14 cellular contexts compared by ENCODE assay signal in genomic region chr2:24771099-24771498, GRCh38.
"Had no signal": no experiment of that assay in that cellular context is flagged by ENCODE, and none has a peak within 500 bp of the region (broad histone marks: within the 10 kb centered on the region; RNA-seq: fewer than 3 reads in every experiment).

No MANE protein-coding gene starts in this region.

- H3K27me3 Mint-ChIP-seq: stimulated activated naive CD8-positive, alpha-beta T cell treated with anti-CD3 and anti-CD28 coated beads, Interleukin-15, amount 100 ng/mL, for 72 hours had no signal

- H3K9me3 ChIP-seq: esophagus squamous epithelium, upper lobe of left lung had no signal

- H3K27ac ChIP-seq: cardiac muscle cell, esophagus squamous epithelium had no signal

- H3K27me3 ChIP-seq: cardiac muscle cell, esophagus squamous epithelium, upper lobe of left lung had no signal

- H3K4me3 ChIP-seq: cardiac muscle cell, esophagus squamous epithelium, upper lobe of left lung had no signal

- H3K9me3 Mint-ChIP-seq: activated T-helper 1 cell treated with anti-CD3 and anti-CD28 coated beads, Interleukin-12 subunit alpha, Interleukin-12 subunit beta, Interleukin-2, Interleukin-4 antibody, amounts not matched to agents 30 ng/mL and 10 ng/mL and 1 ng/mL, durations not matched to agents 14 hours and 24 hours and 36 hours; stimulated activated naive CD8-positive, alpha-beta T cell treated with anti-CD3 and anti-CD28 coated beads, Interleukin-15, amount 100 ng/mL, for 72 hours had no signal

- DNase-seq: activated CD4-positive, alpha-beta T cell treated with anti-CD3 and anti-CD28 coated beads for 4 hours; activated CD8-positive, alpha-beta memory T cell treated with anti-CD3 and anti-CD28 coated beads, Interleukin-2, amount 50 U/mL, for 48 hours; activated naive CD4-positive, alpha-beta T cell; esophagus squamous epithelium; glutamatergic neuron; midbrain; nucleus accumbens; posterior cingulate gyrus; stimulated activated naive CD8-positive, alpha-beta T cell treated with anti-CD3 and anti-CD28 coated beads, Interleukin-15, amount 100 ng/mL, for 72 hours; T-helper 2 cell; upper lobe of left lung had no signal

- H3K4me3 Mint-ChIP-seq: activated T-helper 1 cell treated with anti-CD3 and anti-CD28 coated beads, Interleukin-12 subunit alpha, Interleukin-12 subunit beta, Interleukin-2, Interleukin-4 antibody, amounts not matched to agents 30 ng/mL and 10 ng/mL and 1 ng/mL, durations not matched to agents 14 hours and 24 hours and 36 hours; stimulated activated naive CD8-positive, alpha-beta T cell treated with anti-CD3 and anti-CD28 coated beads, Interleukin-15, amount 100 ng/mL, for 72 hours; WTC11 had no signal

- H3K27ac Mint-ChIP-seq: activated T-helper 1 cell treated with anti-CD3 and anti-CD28 coated beads, Interleukin-12 subunit alpha, Interleukin-12 subunit beta, Interleukin-2, Interleukin-4 antibody, amounts not matched to agents 30 ng/mL and 10 ng/mL and 1 ng/mL, durations not matched to agents 14 hours and 24 hours and 36 hours; WTC11 had no signal
